ENCODE assay signal across 8 cellular contexts in the genomic region with DNA sequence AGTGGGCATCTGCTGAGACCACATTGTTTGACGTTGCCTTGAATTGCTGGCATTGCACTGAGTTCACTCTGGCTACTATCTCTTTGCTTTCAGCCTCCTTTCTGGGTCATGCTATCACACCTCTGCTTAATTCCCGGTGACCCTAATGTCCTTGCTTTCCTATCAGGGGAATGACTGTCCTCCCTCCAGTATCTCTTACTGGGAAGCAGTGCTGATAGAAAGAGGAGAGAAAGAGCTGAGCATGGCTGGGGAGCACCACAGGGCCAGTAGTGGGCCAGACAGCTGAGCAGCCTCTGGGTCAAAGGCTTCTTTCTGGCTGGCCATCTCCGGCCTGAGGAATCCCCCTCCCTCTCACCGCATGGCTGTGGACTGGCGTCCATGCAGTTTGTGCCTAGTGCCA.
"Had no signal": no experiment of that assay in that cellular context is flagged by ENCODE, and none has a peak within 500 bp of the region (broad histone marks: within the 10 kb centered on the region; RNA-seq: fewer than 3 reads in every experiment).

No MANE protein-coding gene starts in this region.

- FAIRE-seq: H1, H54, HTR-8/SVneo, K562 had no signal

- DNase-seq: H9, HCEC 1CT, IMR-90 had no signal

- H3K4me3 ChIP-seq: GM23338, K562 had no signal

- ATAC-seq: GM23338, K562 had no signal
